9 cellular contexts compared by ENCODE assay signal in genomic region chr9:78325343-78325742, GRCh38. TPM values are rescaled to one million over a fixed set of nuclear protein-coding genes. Genes with fewer than 3 reads are reported as not detected.
DNase-seq lines count a peak whose midpoint lies in the region; ATAC-seq and TF ChIP-seq lines count a peak whose summit lies in the region.
"Had no signal": no experiment of that assay in that cellular context is flagged by ENCODE, and none has a peak within 500 bp of the region (broad histone marks: within the 10 kb centered on the region; RNA-seq: fewer than 3 reads in every experiment).

No MANE protein-coding gene starts in this region.

- peaks cover 8% of the 10 kb centered on the region; the same call in 1 of the 2 replicates for H3F3A ChIP-seq in PC-9 (ENCODE audit: insufficient read depth, low read depth)

- H3K4me2 ChIP-seq in PC-9, result no peak overlapping the region

- H3K79me2 ChIP-seq in PC-9 (ENCODE audit: low read depth), result no peaks in the 10 kb centered on the region

- H3K4me3 Mint-ChIP-seq in Calu3 (ENCODE audit: low read depth, unreplicated experiment), result no peak overlapping the region

- BruUV-seq in PC-9 (replicated peaks; lab: Mats Ljungman, UMichigan), result no TSS peak
- no TSS peak for BruUV-seq in Calu3 (replicated peaks; lab: Mats Ljungman, UMichigan)

- H2AFZ ChIP-seq in PC-9, result no peak overlapping the region

- H3K27ac ChIP-seq in SJCRH30, result peak overlapping the region; percentile 84
- no peak overlapping the region for H3K27ac ChIP-seq in PC-9

- no peaks in the 10 kb centered on the region for H3K9me3 ChIP-seq in SJCRH30 (replicated peaks)
- no peaks in the 10 kb centered on the region for H3K9me3 ChIP-seq in PC-9 (ENCODE audit: insufficient read depth, low read depth)

- H3K36me3 Mint-ChIP-seq in Calu3 (ENCODE audit: insufficient read depth, unreplicated experiment), result peaks cover 54% of the 10 kb centered on the region

- H4K20me1 ChIP-seq in PC-9 (ENCODE audit: insufficient read depth), result peaks cover 76% of the 10 kb centered on the region

- peak overlapping the region; percentile 31 for H3K4me3 ChIP-seq in SJCRH30
- H3K4me3 ChIP-seq in fibroblast of mammary gland (ENCODE audit: control insufficient read depth, low read depth, low read length), result no peak overlapping the region
- H3K4me3 ChIP-seq in PC-9, result no peak overlapping the region

- no peaks in the 10 kb centered on the region for H3K27me3 Mint-ChIP-seq in Calu3 (ENCODE audit: unreplicated experiment)

- no peak overlapping the region for H3K27ac Mint-ChIP-seq in Calu3 (ENCODE audit: unreplicated experiment)

- intact Hi-C loops in PC-9 (cut with micrococcal nuclease; ENCODE audit: unreplicated experiment) (loop anchor here (10.0 kb wide), 1 partner anchor 61 kb away; no protein-coding TSS in a partner anchor), Calu3 (cut with micrococcal nuclease; ENCODE audit: unreplicated experiment) (no loop called here)

- peaks cover 21% of the 10 kb centered on the region for H3K4me1 ChIP-seq in SJCRH30
- no peaks in the 10 kb centered on the region for H3K4me1 ChIP-seq in PC-9 (replicated peaks; ENCODE audit: insufficient read depth)

- H3K9me2 ChIP-seq in PC-9 (ENCODE audit: insufficient read depth), result no peaks in the 10 kb centered on the region

- CTCF ChIA-PET in PC-9 (lab: Charles Lee), result no interaction called here
- CTCF ChIA-PET in Calu3 (lab: Charles Lee), result no interaction called here

- H3K4me1 Mint-ChIP-seq in Calu3 (ENCODE audit: low read depth, unreplicated experiment), result no peaks in the 10 kb centered on the region

- H3K27me3 ChIP-seq in SJCRH30 (no peaks in the 10 kb centered on the region), PC-9 (ENCODE audit: insufficient read depth, low read depth) (no peaks in the 10 kb centered on the region)

- POLR2A ChIA-PET in PC-9 (lab: Charles Lee; ENCODE audit: unreplicated experiment), result no interaction called here

- peak; percentile 57 for DNase-seq in GM03348 (ENCODE audit: low spot score)
- peak; percentile 98 to 99 for DNase-seq in SJCRH30
- peak; percentile 59 for DNase-seq in fibroblast of mammary gland (ENCODE audit: low read depth)
- peak; percentile 11 for DNase-seq in occipital lobe (lab: John Stamatoyannopoulos, UW)
- no peak for DNase-seq in Kasumi-1 (lab: John Stamatoyannopoulos, UW)
- DNase-seq in PC-9, result no peak
- no peak for DNase-seq in Calu3
- DNase-seq: effector CD8-positive, alpha-beta T cell had no signal

- H3K9me3 Mint-ChIP-seq in Calu3 (ENCODE audit: low read depth, unreplicated experiment), result no peaks in the 10 kb centered on the region

- TF ChIP-seq CTCF in fibroblast of mammary gland (conservative IDR thresholded peaks at IDR 0.05; ENCODE audit: control insufficient read depth, insufficient read depth, low read depth, low read length), result no peak
- no peak for TF ChIP-seq CTCF in PC-9 (conservative IDR thresholded peaks at IDR 0.05)
- TF ChIP-seq CTCF in Calu3 (IDR thresholded peaks at IDR 0.05; ENCODE audit: unreplicated experiment), result no peak

- H3K36me3 ChIP-seq in SJCRH30 (peaks cover 43% of the 10 kb centered on the region), PC-9 (ENCODE audit: low read depth) (peaks cover 63% of the 10 kb centered on the region)

- ATAC-seq in GM21390 (IDR thresholded peaks at IDR 0.05; ENCODE audit: unreplicated experiment), result no peak

RNA-seq across cellular contexts. Expression of gene PSAT1, which starts 28.4 kb away (rescaled TPM):
- 178 and 195 TPM in 2 replicates for total RNA-seq in SJCRH30 (2014; rRNA removed; shearing (Covaris generic))
- 31.8 TPM for total RNA-seq in occipital lobe
- total RNA-seq in PC-9 (2021), result 238 and 315 TPM in 2 replicates
- total RNA-seq in Calu3 (2022), result 56.0 and 69.5 TPM in 2 replicates

Comparison
In these comparisons a context has a peak if more than half of its experiments do, and no peak if none do; other contexts are left out.
1. DNase-seq: peak in GM03348 (single experiment), SJCRH30 (2 of 2), fibroblast of mammary gland (single experiment) and occipital lobe (single experiment); none in Kasumi-1 (0 of 2), PC-9 (0 of 2) and Calu3 (single experiment).